ENCODE assay signal across 1 cellular context in genomic region chr3:83706669-83707068, GRCh38.
TF ChIP-seq lines count a peak whose summit lies in the region.

No MANE protein-coding gene starts in this region.

TF ChIP-seq in HepG2, 621 proteins besides CTCF, POLR2A, EP300 and RAD21 (continued from another document):
- TF ChIP-seq CHCHD3 (CRISPR knock-in tag; IDR thresholded peaks at IDR 0.05) = no peak
